Comparison of ENCODE assay signal across 8 cellular contexts in genomic region chrX:138748480-138748879, GRCh38. TPM values are rescaled to one million over a fixed set of nuclear protein-coding genes. Genes with fewer than 3 reads are reported as not detected.
DNase-seq lines count a peak whose midpoint lies in the region; ATAC-seq and TF ChIP-seq lines count a peak whose summit lies in the region.

No MANE protein-coding gene starts in this region.

- H3K4me1 Mint-ChIP-seq in glutamatergic neuron (ENCODE audit: low read depth, unreplicated experiment): peaks cover 12% of the 10 kb centered on the region

- H3K9me3 Mint-ChIP-seq in glutamatergic neuron (ENCODE audit: unreplicated experiment): no peaks in the 10 kb centered on the region

- H3K36me3 Mint-ChIP-seq in glutamatergic neuron (ENCODE audit: unreplicated experiment): no peaks in the 10 kb centered on the region

- no peak overlapping the region for H3K27ac ChIP-seq in 22Rv1

- no peak for ATAC-seq in HG02981 (IDR thresholded peaks at IDR 0.05; ENCODE audit: unreplicated experiment)
- ATAC-seq in GM18511 (IDR thresholded peaks at IDR 0.05; ENCODE audit: unreplicated experiment): no peak
- no peak for ATAC-seq in GM18873 (IDR thresholded peaks at IDR 0.05; ENCODE audit: low FRiP score, unreplicated experiment)

- DNase-seq in SK-MEL-5 (ENCODE audit: low read depth, low spot score) (peak; percentile 46), glutamatergic neuron (no peak), HuH-7.5 (ENCODE audit: low spot score) (no peak)

- TF ChIP-seq CTCF in 22Rv1 (IDR thresholded peaks at IDR 0.05) (peak; percentile 61), GM12874 (IDR thresholded peaks at IDR 0.05; ENCODE audit: insufficient read depth, low read depth, low read length) (peak; percentile 22; the same call in 1 of the 2 replicates), glutamatergic neuron (IDR thresholded peaks at IDR 0.05; ENCODE audit: partially characterized antibody, unreplicated experiment) (peak; percentile 52)

- H3K4me3 Mint-ChIP-seq in glutamatergic neuron (ENCODE audit: unreplicated experiment): no peak overlapping the region

- H3K27me3 Mint-ChIP-seq in glutamatergic neuron (ENCODE audit: unreplicated experiment): no peaks in the 10 kb centered on the region

- in situ Hi-C loops in SK-MEL-5 (cut with HindIII; ENCODE audit: low pct_unique_long_range_greater_than_20kb, low sequenced_read_pairs): no loop called here

- no peak overlapping the region for H3K27ac Mint-ChIP-seq in glutamatergic neuron (ENCODE audit: unreplicated experiment)

RNA-seq across cellular contexts. Expression of gene FGF13, which starts 37.0 kb away (rescaled TPM):
- 24.2 and 27.2 TPM in 2 replicates for total RNA-seq in SK-MEL-5 (2014; rRNA removed; shearing (Covaris generic))
- 29.1 and 32.6 TPM in 2 replicates for polyA plus RNA-seq in SK-MEL-5 (2015; cell fraction: cytosol; rRNA removed)
- 9.9 and 14.3 TPM in 2 replicates for polyA plus RNA-seq in SK-MEL-5 (2015; cell fraction: nucleus; rRNA removed)
- 34.2 TPM for total RNA-seq in glutamatergic neuron (ENCODE audit: unreplicated experiment)
